Comparison of ENCODE assay signal across 30 cellular contexts in genomic region chr18:26524002-26524401, GRCh38.
"Had no signal": no experiment of that assay in that cellular context is flagged by ENCODE, and none has a peak within 500 bp of the region (broad histone marks: within the 10 kb centered on the region; RNA-seq: fewer than 3 reads in every experiment).

No MANE protein-coding gene starts in this region.

- H3K4me1 ChIP-seq: pancreas, psoas muscle, right lobe of liver, sigmoid colon, spleen, suprapubic skin, testis, tibial artery, transverse colon had no signal

- H3K36me3 Mint-ChIP-seq: naive thymus-derived CD4-positive, alpha-beta T cell; natural killer cell; stimulated activated memory B cell treated with anti-CD40 and anti-IgM and Interleukin-4, amounts not matched to agents 10 μg/mL and 1 μg/mL and 100 μg/mL, for 72 hours had no signal

- H3K27ac Mint-ChIP-seq: naive thymus-derived CD4-positive, alpha-beta T cell; natural killer cell; nephron; progenitor cell of endocrine pancreas; stimulated activated memory B cell treated with anti-CD40 and anti-IgM and Interleukin-4, amounts not matched to agents 10 μg/mL and 1 μg/mL and 100 μg/mL, for 72 hours; stimulated activated naive CD8-positive, alpha-beta T cell treated with anti-CD3 and anti-CD28 coated beads, Interleukin-15, amount 100 ng/mL, for 72 hours had no signal

- H3K9me3 ChIP-seq: neutrophil, pancreas, psoas muscle, right lobe of liver, sigmoid colon, spleen, suprapubic skin, testis, tibial artery, transverse colon, upper lobe of left lung, vagina had no signal

- H3K27me3 Mint-ChIP-seq: naive thymus-derived CD4-positive, alpha-beta T cell; progenitor cell of endocrine pancreas; stimulated activated memory B cell treated with anti-CD40 and anti-IgM and Interleukin-4, amounts not matched to agents 10 μg/mL and 1 μg/mL and 100 μg/mL, for 72 hours; stimulated activated naive CD8-positive, alpha-beta T cell treated with anti-CD3 and anti-CD28 coated beads, Interleukin-15, amount 100 ng/mL, for 72 hours had no signal

- H3K4me3 Mint-ChIP-seq: naive thymus-derived CD4-positive, alpha-beta T cell; natural killer cell; nephron; neural crest cell; stimulated activated memory B cell treated with anti-CD40 and anti-IgM and Interleukin-4, amounts not matched to agents 10 μg/mL and 1 μg/mL and 100 μg/mL, for 72 hours; stimulated activated naive CD8-positive, alpha-beta T cell treated with anti-CD3 and anti-CD28 coated beads, Interleukin-15, amount 100 ng/mL, for 72 hours had no signal

- H3K4me3 ChIP-seq: pancreas, psoas muscle, right lobe of liver, sigmoid colon, spleen, suprapubic skin, testis, tibial artery, transverse colon, upper lobe of left lung, vagina had no signal

- H3K36me3 ChIP-seq: neutrophil, pancreas, right lobe of liver, sigmoid colon, spleen, suprapubic skin, tibial artery, transverse colon, upper lobe of left lung, vagina had no signal

- ATAC-seq: naive thymus-derived CD4-positive, alpha-beta T cell; natural killer cell; pancreas; psoas muscle; right lobe of liver; stimulated activated naive CD8-positive, alpha-beta T cell treated with anti-CD3 and anti-CD28 coated beads, Interleukin-15, amount 100 ng/mL, for 72 hours; stimulated activated naive CD8-positive, alpha-beta T cell treated with anti-CD3 and anti-CD28 coated beads, Interleukin-15, Interleukin-2, amounts not matched to agents 100 U/mL and 50 U/mL, for 24 hours had no signal

- H3K27me3 ChIP-seq: neutrophil, pancreas, right lobe of liver, sigmoid colon, spleen, suprapubic skin, testis, tibial artery, transverse colon, upper lobe of left lung, vagina had no signal

- H3K9me3 Mint-ChIP-seq: naive thymus-derived CD4-positive, alpha-beta T cell; natural killer cell; nephron; neural crest cell; stimulated activated memory B cell treated with anti-CD40 and anti-IgM and Interleukin-4, amounts not matched to agents 10 μg/mL and 1 μg/mL and 100 μg/mL, for 72 hours; stimulated activated naive CD8-positive, alpha-beta T cell treated with anti-CD3 and anti-CD28 coated beads, Interleukin-15, amount 100 ng/mL, for 72 hours had no signal

- H3K27ac ChIP-seq: neutrophil, pancreas, psoas muscle, right lobe of liver, sigmoid colon, spleen, suprapubic skin, testis, tibial artery, transverse colon, upper lobe of left lung, vagina had no signal

- DNase-seq: naive thymus-derived CD4-positive, alpha-beta T cell; natural killer cell; nucleus accumbens; pancreas; psoas muscle; right cardiac atrium; right lobe of liver; sigmoid colon; small intestine; spleen; stimulated activated CD4-positive, alpha-beta T cell treated with anti-CD3 and anti-CD28 coated beads, Interleukin-12 subunit alpha, Interleukin-12 subunit beta, amount 100 ng/mL, for 4 hours; stimulated activated CD4-positive, alpha-beta T cell treated with anti-CD3 and anti-CD28 coated beads, Interleukin-1b, Interleukin-23, amount 100 ng/mL, for 48 hours; stimulated activated CD4-positive, alpha-beta T cell treated with anti-CD3 and anti-CD28 coated beads, Interleukin-4, amount 100 ng/mL, for 1 hour; stimulated activated CD4-positive, alpha-beta T cell treated with anti-CD3 and anti-CD28 coated beads, Interleukin-4, amount 100 ng/mL, for 4 hours; stimulated activated CD8-positive, alpha-beta memory T cell treated with anti-CD3 and anti-CD28 coated beads, Interleukin-4, amount 100 ng/mL, for 48 hours; stimulated activated naive CD4-positive, alpha-beta T cell; stimulated activated naive CD8-positive, alpha-beta T cell treated with anti-CD3 and anti-CD28 coated beads, Interleukin-15, amount 100 ng/mL, for 72 hours; stimulated activated naive CD8-positive, alpha-beta T cell treated with anti-CD3 and anti-CD28 coated beads, Interleukin-15, Interleukin-2, amounts not matched to agents 100 U/mL and 50 U/mL, for 24 hours; substantia nigra; testis; tibial artery; transverse colon; upper lobe of left lung had no signal

- H3K4me1 Mint-ChIP-seq: stimulated activated memory B cell treated with anti-CD40 and anti-IgM and Interleukin-4, amounts not matched to agents 10 μg/mL and 1 μg/mL and 100 μg/mL, for 72 hours; stimulated activated naive CD8-positive, alpha-beta T cell treated with anti-CD3 and anti-CD28 coated beads, Interleukin-15, amount 100 ng/mL, for 72 hours had no signal
